8 cellular contexts compared by ENCODE assay signal in the genomic region with DNA sequence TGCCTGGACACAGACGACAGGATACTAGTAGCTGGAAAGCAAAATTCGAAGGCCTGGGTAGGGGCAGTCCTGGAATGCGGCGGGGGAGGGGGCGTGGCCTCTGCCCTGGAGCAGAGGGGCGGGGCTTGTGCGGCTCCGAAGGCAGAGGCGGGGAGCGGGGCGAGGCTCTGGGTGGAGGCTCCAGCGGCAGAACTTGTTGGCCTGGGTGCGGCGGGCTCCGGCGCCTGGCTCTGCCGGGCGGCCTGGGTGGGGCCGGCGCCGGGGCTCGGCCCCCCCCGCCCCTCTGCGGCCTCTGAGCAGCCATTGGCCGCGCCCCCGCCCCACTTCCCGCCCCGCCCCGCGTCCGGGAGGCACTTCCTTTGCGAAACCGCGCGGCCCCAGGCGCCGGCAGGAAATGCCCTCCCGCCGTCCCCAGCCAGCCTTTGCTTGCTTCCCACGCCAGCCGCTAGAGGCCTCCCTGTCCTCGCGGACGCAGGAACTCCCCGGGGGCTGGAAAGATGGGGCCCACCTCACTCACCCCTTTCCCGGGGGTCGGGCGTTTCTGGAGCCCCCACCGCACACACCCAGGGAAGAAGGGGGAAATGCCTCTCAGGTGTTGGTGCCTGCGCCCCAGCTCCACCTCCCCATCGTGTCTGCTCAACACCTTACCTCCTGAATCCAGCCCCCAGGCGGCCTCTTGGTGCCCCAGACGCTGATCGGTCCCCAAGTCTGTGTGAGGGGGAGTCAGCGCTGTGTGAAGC. TPM values are rescaled to one million over a fixed set of nuclear protein-coding genes. Genes with fewer than 3 reads are reported as not detected.
A peak's percentile ranks its signal among the peaks of the same experiment; 100 is the strongest.
DNase-seq lines count a peak whose midpoint lies in the region; ATAC-seq and TF ChIP-seq lines count a peak whose summit lies in the region.

No MANE protein-coding gene starts in this region.

- ATAC-seq in HG02852 (IDR thresholded peaks at IDR 0.05; ENCODE audit: unreplicated experiment), result peak; percentile 75
- ATAC-seq in heart left ventricle, result peak; percentile 78 to 91 (median 88)
- peak; percentile 94 to 95 for ATAC-seq in upper lobe of left lung (ENCODE audit: low FRiP score in 2 of 2)

- H3K4me1 ChIP-seq in adipocyte (ENCODE audit: control insufficient read depth, insufficient read depth, low read length) (peaks cover 38% of the 10 kb centered on the region), heart left ventricle (peaks cover 12 to 58% (median 46%) of the 10 kb centered on the region in 12 donors), upper lobe of left lung (peaks cover 42 to 65% (median 55%) of the 10 kb centered on the region in 4 donors)

- H3K36me3 ChIP-seq in adipocyte (ENCODE audit: control insufficient read depth, insufficient read depth, low read length, severe bottlenecking) (peaks cover 22% of the 10 kb centered on the region), heart left ventricle (peaks cover 3 to 41% (median 40%) of the 10 kb centered on the region in 9 donors), upper lobe of left lung (peaks cover 21 to 40% (median 35%) of the 10 kb centered on the region in 4 donors)

- H3K27ac ChIP-seq in heart left ventricle, result peak overlapping the region; percentile 82 to 96 (median 92)
- H3K27ac ChIP-seq in upper lobe of left lung, result peak overlapping the region; percentile 80 to 93 (median 88)

- in situ Hi-C loops in GM13976 (cut with MboI; ENCODE audit: low sequenced_read_pairs, unreplicated experiment), result loop anchor here (25.0 kb wide), 2 partner anchors 231 to 431 kb away; a partner anchor contains a TSS

- TF ChIP-seq POLR2A in heart left ventricle (IDR thresholded peaks at IDR 0.05), result peak in 1 of 2 donors; percentile 39
- peak in 1 of 4 donors; percentile 46 for TF ChIP-seq POLR2A in upper lobe of left lung (IDR thresholded peaks at IDR 0.05)

- DNase-seq in GM13976 (ENCODE audit: low spot score) (peak; percentile 94), NCI-H1436 (lab: John Stamatoyannopoulos, UW) (peak; percentile 92), SW 1271 (lab: John Stamatoyannopoulos, UW) (peak; percentile 78 to 92), adipocyte (ENCODE audit: low read depth) (peak; percentile 99), heart left ventricle (peak; percentile 98 to 99 (median 98)), posterior vena cava (ENCODE audit: low spot score) (peak; percentile 99), upper lobe of left lung (peak; percentile 98 to 100)

- no peaks in the 10 kb centered on the region for H3K9me3 ChIP-seq in adipocyte (ENCODE audit: control insufficient read depth, low read length)
- H3K9me3 ChIP-seq in heart left ventricle, result no peaks in the 10 kb centered on the region
- no peaks in the 10 kb centered on the region for H3K9me3 ChIP-seq in upper lobe of left lung

- TF ChIP-seq EP300 in upper lobe of left lung (IDR thresholded peaks at IDR 0.05), result no peak

- intact Hi-C loops in heart left ventricle (cut with DNase I) (loop anchor here in 9 of 10 donors (1.0 to 10.0 kb wide), 14 partner anchors 10 to 266 kb away; a partner anchor contains a TSS), posterior vena cava (cut with DNase I) (loop anchor here in 1 of 2 donors (10.0 kb wide), 1 partner anchor 58 kb away; no protein-coding TSS in a partner anchor)

- 0 to 2% (median 1%) methylated on average over 18 to 56 of the region's 56 CpGs for WGBS in heart left ventricle, 4 donors
- 0% methylated on average over 4 to 36 of the region's 56 CpGs for WGBS in upper lobe of left lung, 2 donors

- H3K27me3 ChIP-seq in adipocyte (replicated peaks; ENCODE audit: control insufficient read depth, insufficient read depth, low read length) (no peaks in the 10 kb centered on the region), heart left ventricle (no peaks in the 10 kb centered on the region), upper lobe of left lung (no peaks in the 10 kb centered on the region)

- peak overlapping the region; percentile 67 for H3K4me3 ChIP-seq in adipocyte (ENCODE audit: low read length)
- peak overlapping the region in 11 of 12 donors; percentile 18 to 66 (median 57) for H3K4me3 ChIP-seq in heart left ventricle
- peak overlapping the region in 3 of 4 donors; percentile 34 to 56 (median 53) for H3K4me3 ChIP-seq in upper lobe of left lung

- peak; percentile 97 for TF ChIP-seq CTCF in GM13976 (IDR thresholded peaks at IDR 0.05; ENCODE audit: borderline replicate concordance, control extremely low read depth, extremely low read depth, insufficient read depth, missing control alignments)
- peak; percentile 57 to 91 (median 76) for TF ChIP-seq CTCF in heart left ventricle (IDR thresholded peaks at IDR 0.05)
- peak; percentile 74 to 91 (median 84) for TF ChIP-seq CTCF in upper lobe of left lung (IDR thresholded peaks at IDR 0.05)

- H3K9ac ChIP-seq in adipocyte (ENCODE audit: low read length), result peak overlapping the region; percentile 89

RNA-seq across cellular contexts. Expression of a gene that starts 6.7 kb away (rescaled TPM):
- total RNA-seq in heart left ventricle (100 to 1,000 TPM in 2 of 9 donors, 10 to 100 TPM in 7; 67.4 to 115 (median 93.8) TPM), posterior vena cava (100 to 1,000 TPM; 112 to 142 TPM), upper lobe of left lung (100 to 1,000 TPM in 5 of 6 donors, 10 to 100 TPM in 1; 96.6 to 239 (median 189) TPM)
- polyA plus RNA-seq in heart left ventricle, result 100 to 1,000 TPM in 1 of 2 donors, 10 to 100 TPM in 1; 74.4 to 121 TPM

RNA-seq across cellular contexts. Expression of a gene that starts 12.5 kb away (rescaled TPM):
- total RNA-seq in heart left ventricle (not detected), posterior vena cava (not detected), upper lobe of left lung (under 1 TPM in 3 of 6 donors, not detected in 3; 0.29 to 0.76 (median 0.40) TPM)
- under 1 TPM; 0.04 to 0.07 TPM for polyA plus RNA-seq in heart left ventricle

RNA-seq across cellular contexts. Expression of a gene that starts 24.3 kb away (rescaled TPM):
- 10 to 100 TPM in 2 of 9 donors, 1 to 10 TPM in 6, under 1 TPM in 1; 0.96 to 31.0 (median 4.3) TPM for total RNA-seq in heart left ventricle
- 1 to 10 TPM; 4.5 to 8.9 TPM for polyA plus RNA-seq in heart left ventricle
- total RNA-seq in posterior vena cava, result 10 to 100 TPM; 28.8 to 77.1 TPM
- total RNA-seq in upper lobe of left lung, result 1,000 to 10,000 TPM in 2 of 6 donors, 100 to 1,000 TPM in 4; 145 to 3,249 (median 371) TPM

RNA-seq across cellular contexts. Expression of a gene that starts 49.7 kb away (rescaled TPM):
- total RNA-seq in heart left ventricle (under 1 TPM in 1 of 9 donors, not detected in 8; 0.18 TPM), posterior vena cava (not detected), upper lobe of left lung (1 to 10 TPM in 5 of 6 donors, under 1 TPM in 1; 0.77 to 8.5 (median 4.3) TPM)
- under 1 TPM in 1 of 2 donors, not detected in 1; 0.07 TPM for polyA plus RNA-seq in heart left ventricle

Comparison
In these comparisons a context has a peak if more than half of its experiments do, and no peak if none do; other contexts are left out.
1. Peak in every context shown above with its lines: DNase-seq, ATAC-seq, H3K4me3 ChIP-seq and H3K27ac ChIP-seq.